16 cellular contexts compared by ENCODE assay signal in genomic region chr19:2227415-2228156, GRCh38. TPM values are rescaled to one million over a fixed set of nuclear protein-coding genes. Genes with fewer than 3 reads are reported as not detected.
DNase-seq lines count a peak whose midpoint lies in the region; ATAC-seq, FAIRE-seq and TF ChIP-seq lines count a peak whose summit lies in the region.
"Had no signal": no experiment of that assay in that cellular context is flagged by ENCODE, and none has a peak within 500 bp of the region (broad histone marks: within the 10 kb centered on the region; RNA-seq: fewer than 3 reads in every experiment).

No MANE protein-coding gene starts in this region.

- no peak overlapping the region for H3K27ac ChIP-seq in GM23338 (ENCODE audit: low read depth)
- H3K27ac ChIP-seq in aorta (ENCODE audit: low read depth in 1 of 2, low read length in 2 of 2): no peak overlapping the region
- H3K27ac ChIP-seq in HepG2 (ENCODE audit: extremely low read length, insufficient read depth, low read length): no peak overlapping the region

- H3K27me3 Mint-ChIP-seq in GM23338 (ENCODE audit: insufficient read depth, low read depth, poor library complexity): peaks cover 8% of the 10 kb centered on the region

- no peak for TF ChIP-seq RAD21 in HepG2 (CRISPR knock-in tag; IDR thresholded peaks at IDR 0.05)

- in situ Hi-C loops in HepG2 (cut with HindIII; ENCODE audit: extremely low pct_ligation_motif_present, low pct_unique_long_range_greater_than_20kb): no loop called here

- H4K20me1 ChIP-seq in GM23338 (replicated peaks; ENCODE audit: insufficient read depth): peaks cover 5% of the 10 kb centered on the region; the same call in 1 of the 2 replicates
- H4K20me1 ChIP-seq in HepG2 (ENCODE audit: insufficient read depth, low read length): no peaks in the 10 kb centered on the region

- 89 to 92% methylated on average over 63 to 67 of the region's 67 CpGs for WGBS in aorta, 2 donors
- WGBS in HepG2 (ENCODE audit: low lambda C conversion rate): 99% methylated on average over 56 of the region's 67 CpGs

- TF ChIP-seq CTCF in GM23338 (conservative IDR thresholded peaks at IDR 0.05; ENCODE audit: low read depth in 2 of 2): no peak
- TF ChIP-seq CTCF in HepG2 (CRISPR knock-in tag; IDR thresholded peaks at IDR 0.05): no peak

- H3K9me2 ChIP-seq in GM23338 (ENCODE audit: insufficient read depth): no peaks in the 10 kb centered on the region

- no TSS peak for BruUV-seq in HepG2 (replicated peaks; lab: Mats Ljungman, UMichigan)

- DNase-seq in CD1c-positive myeloid dendritic cell (ENCODE audit: extremely low spot score) (peak; percentile 76), GM23338 (ENCODE audit: low spot score) (peak; percentile 33), NOMO-1 treated with dmso at 0.1 percent for 144 hours (lab: John Stamatoyannopoulos, UW; ENCODE audit: unreplicated experiment) (peak; percentile 90), globus pallidus (ENCODE audit: low spot score) (peak; percentile 19), aorta (no peak), HepG2 (ENCODE audit: low spot score) (no peak)
- no peak for DNase-seq in activated naive CD4-positive, alpha-beta T cell treated with anti-CD3 and anti-CD28 coated beads, Interleukin-2, amount 50 U/mL, for 72 hours (ENCODE audit: low spot score in 2 of 2)
- DNase-seq: activated gamma-delta T cell treated with Interleukin-2 at 50 U/mL for 16 hours, KBM-7, mesenchymal stem cell, NCI-H2029, NCI-H774 had no signal

- POLR2A ChIA-PET in HepG2 (lab: Yijun Ruan, JAX): no interaction called here

- H3K27ac Mint-ChIP-seq in GM23338: no peak overlapping the region
- H3K27ac Mint-ChIP-seq in activated naive CD4-positive, alpha-beta T cell treated with anti-CD3 and anti-CD28 coated beads, Interleukin-2, amount 50 U/mL, for 72 hours: no peak overlapping the region

- TF ChIP-seq POLR2A in HepG2 (IDR thresholded peaks at IDR 0.05; ENCODE audit: insufficient read depth in 1 of 2, low read depth in 2 of 2, low read length in 2 of 2): no peak

- H3K4me1 ChIP-seq in GM23338 (ENCODE audit: insufficient read depth) (no peaks in the 10 kb centered on the region), aorta (ENCODE audit: control insufficient read depth in 1 of 2, insufficient read depth in 2 of 2, low read length in 2 of 2) (no peaks in the 10 kb centered on the region), HepG2 (ENCODE audit: insufficient read depth, low read length) (0 out of 2 replicates have a peak, but pooled peaks cover 1% of the 10 kb centered on the region)

- no peaks in the 10 kb centered on the region; the same call in 1 of the 2 replicates for H3K36me3 ChIP-seq in GM23338 (ENCODE audit: insufficient read depth)
- H3K36me3 ChIP-seq in aorta (ENCODE audit: control insufficient read depth in 1 of 2, insufficient read depth in 2 of 2, low read length in 1 of 2): peaks cover 0 to 6% of the 10 kb centered on the region in 2 donors
- peaks cover 29 to 49% of the 10 kb centered on the region in 2 experiments; a peak in 4 of 5 replicates for H3K36me3 ChIP-seq in HepG2 (replicated peaks in 1 of 2; ENCODE audit: control insufficient read depth in 1 of 2, insufficient read depth in 2 of 2, low read length in 2 of 2)

- H3K4me3 ChIP-seq in GM23338 (no peak overlapping the region), aorta (ENCODE audit: low read length in 2 of 2) (no peak overlapping the region), HepG2 (replicated peaks in 1 of 3; ENCODE audit: insufficient read depth in 1 of 3, low read depth in 2 of 3, low read length in 3 of 3) (no peak overlapping the region)
- H3K4me3 ChIP-seq: smooth muscle cell had no signal

- H3K4me3 Mint-ChIP-seq in GM23338: no peak overlapping the region

- H3K9me3 Mint-ChIP-seq in GM23338: no peaks in the 10 kb centered on the region
- H3K9me3 Mint-ChIP-seq in activated naive CD4-positive, alpha-beta T cell treated with anti-CD3 and anti-CD28 coated beads, Interleukin-2, amount 50 U/mL, for 72 hours: no peaks in the 10 kb centered on the region

- H3F3A ChIP-seq in GM23338 (replicated peaks; ENCODE audit: low read depth): 0 out of 2 replicates have a peak, but pooled peaks cover 7% of the 10 kb centered on the region

- no peak for TF ChIP-seq EP300 in HepG2 (IDR thresholded peaks at IDR 0.05; ENCODE audit: low read depth in 2 of 2, low read length in 2 of 2)
- no peak for TF ChIP-seq EP300 in HepG2 (CRISPR knock-in tag; IDR thresholded peaks at IDR 0.05; ENCODE audit: borderline replicate concordance)

- ATAC-seq in GM23338 (no peak), GM19035 (IDR thresholded peaks at IDR 0.05; ENCODE audit: unreplicated experiment) (no peak), aorta (ENCODE audit: low FRiP score) (no peak), HepG2 (no peak)
- ATAC-seq in activated naive CD4-positive, alpha-beta T cell treated with anti-CD3 and anti-CD28 coated beads, Interleukin-2, amount 50 U/mL, for 72 hours: no peak

- FAIRE-seq in HepG2 (lab: Jason Lieb, UNC): no peak
- FAIRE-seq: TTC549 had no signal

- intact Hi-C loops in aorta (cut with DNase I): no loop called here
- intact Hi-C loops in HepG2 (cut with micrococcal nuclease; ENCODE audit: unreplicated experiment): no loop called here

- H3K4me1 Mint-ChIP-seq in GM23338: no peaks in the 10 kb centered on the region

- peaks cover 35% of the 10 kb centered on the region for H3K36me3 Mint-ChIP-seq in GM23338 (ENCODE audit: low read depth)
- peaks cover 0 to 12% of the 10 kb centered on the region in 2 donors for H3K36me3 Mint-ChIP-seq in activated naive CD4-positive, alpha-beta T cell treated with anti-CD3 and anti-CD28 coated beads, Interleukin-2, amount 50 U/mL, for 72 hours

- H3K9me3 ChIP-seq in aorta (ENCODE audit: control insufficient read depth, low read length) (no peaks in the 10 kb centered on the region), HepG2 (ENCODE audit: low read length) (no peaks in the 10 kb centered on the region)

- no peaks in the 10 kb centered on the region for H3K79me2 ChIP-seq in GM23338 (replicated peaks; ENCODE audit: insufficient read depth)
- no peaks in the 10 kb centered on the region for H3K79me2 ChIP-seq in HepG2 (ENCODE audit: insufficient read depth, low read length)

- H3K4me2 ChIP-seq in GM23338: no peak overlapping the region
- H3K4me2 ChIP-seq in HepG2 (ENCODE audit: low read depth, low read length): no peak overlapping the region
- H3K4me2 ChIP-seq: smooth muscle cell had no signal

- CTCF ChIA-PET in HepG2 (lab: Yijun Ruan, JAX; ENCODE audit: low intra/inter-chr PET ratio, low total read pairs): no interaction called here

- no peaks in the 10 kb centered on the region for H3K27me3 ChIP-seq in GM23338 (ENCODE audit: insufficient read depth)
- H3K27me3 ChIP-seq in aorta (ENCODE audit: control insufficient read depth in 1 of 2, insufficient read depth in 2 of 2, low read length in 1 of 2): no peaks in the 10 kb centered on the region
- no peaks in the 10 kb centered on the region for H3K27me3 ChIP-seq in HepG2 (ENCODE audit: control insufficient read depth in 1 of 2, insufficient read depth in 2 of 2, low read length in 2 of 2)

- H3K9ac ChIP-seq in HepG2 (ENCODE audit: insufficient read depth, low read depth, low read length): no peak overlapping the region

- no peak overlapping the region for H2AFZ ChIP-seq in GM23338
- H2AFZ ChIP-seq in HepG2 (ENCODE audit: low read length): no peak overlapping the region

RNA-seq across cellular contexts. Expression of gene PLEKHJ1, which starts 8.5 kb away (rescaled TPM):
- 175 and 210 TPM in 2 replicates for total RNA-seq in GM23338 (2014; rRNA removed; shearing (Covaris generic))
- polyA plus RNA-seq in GM23338 (2016; fragmentation: Nextera tagmentation; extraction: Ambion mirVana): 142 and 146 TPM in 2 replicates
- total RNA-seq in activated naive CD4-positive, alpha-beta T cell treated with anti-CD3 and anti-CD28 coated beads, Interleukin-2, amount 50 U/mL, for 72 hours: 10 to 100 TPM; 41.9 to 69.9 TPM
- total RNA-seq in aorta: 10 to 100 TPM; 24.9 to 37.7 TPM
- polyA plus RNA-seq in aorta: 10 to 100 TPM; 50.9 to 56.2 TPM
- 108 and 130 TPM in 2 replicates for total RNA-seq in HepG2 (2016; rRNA removed; fragmentation: Illumina TruSeq; extraction: Trizol)
- total RNA-seq in HepG2 (2016; cell fraction: cytosol; rRNA removed; fragmentation: Illumina TruSeq; extraction: Trizol; ENCODE audit: low read depth): 129 and 146 TPM in 2 replicates
- 99.2 and 143 TPM in 2 replicates for total RNA-seq in HepG2 (2016; cell fraction: insoluble cytoplasmic fraction; rRNA removed; fragmentation: Illumina TruSeq; extraction: Trizol)
- 198 and 217 TPM in 2 replicates for total RNA-seq in HepG2 (2016; cell fraction: membrane; rRNA removed; fragmentation: Illumina TruSeq; extraction: Trizol)
- total RNA-seq in HepG2 (2016; cell fraction: nucleus; rRNA removed; fragmentation: Illumina TruSeq; extraction: Trizol): 72.7 and 85.2 TPM in 2 replicates
- 70.5 and 89.7 TPM in 2 replicates for polyA plus RNA-seq in HepG2 (2011; rRNA removed)
- polyA plus RNA-seq in HepG2 (2011; cell fraction: cytosol; rRNA removed): 94.0 and 125 TPM in 2 replicates
- polyA plus RNA-seq in HepG2 (2011; cell fraction: nucleus; rRNA removed): 130 and 144 TPM in 2 replicates
- polyA plus RNA-seq in HepG2 (2012): 41.8 and 57.9 TPM in 2 replicates
- polyA plus RNA-seq in HepG2 (2016; cell fraction: cytosol; fragmentation: Illumina TruSeq; extraction: Trizol; ENCODE audit: low read depth): 147 and 176 TPM in 2 replicates
- 97.4 and 103 TPM in 2 replicates for polyA plus RNA-seq in HepG2 (2016; cell fraction: insoluble cytoplasmic fraction; fragmentation: Illumina TruSeq; extraction: Trizol; ENCODE audit: low read depth)
- 170 and 175 TPM in 2 replicates for polyA plus RNA-seq in HepG2 (2016; cell fraction: membrane; fragmentation: Illumina TruSeq; extraction: Trizol; ENCODE audit: low read depth)
- 156 and 163 TPM in 2 replicates for polyA plus RNA-seq in HepG2 (2016; cell fraction: nucleus; fragmentation: Illumina TruSeq; extraction: Trizol; ENCODE audit: insufficient read depth, low read depth)
- 33.4 and 58.0 TPM in 2 replicates for polyA minus RNA-seq in HepG2 (2011; rRNA and poly(A)+ RNA removed; ENCODE audit: low replicate concordance)
- polyA minus RNA-seq in HepG2 (2011; cell fraction: cytosol; rRNA and poly(A)+ RNA removed): 18.1 and 22.7 TPM in 2 replicates
- polyA minus RNA-seq in HepG2 (2011; cell fraction: nucleus; rRNA and poly(A)+ RNA removed): 23.2 and 28.0 TPM in 2 replicates

RNA-seq across cellular contexts. Expression of gene SF3A2, which starts 9.0 kb away (rescaled TPM):
- total RNA-seq in GM23338 (2014; rRNA removed; shearing (Covaris generic)): 79.1 and 128 TPM in 2 replicates
- polyA plus RNA-seq in GM23338 (2016; fragmentation: Nextera tagmentation; extraction: Ambion mirVana) (67.7 and 76.0 TPM in 2 replicates), aorta (10 to 100 TPM; 23.8 to 64.9 TPM), HepG2 (2011; rRNA removed) (7.9 and 8.6 TPM in 2 replicates)
- 100 to 1,000 TPM; 145 to 154 TPM for total RNA-seq in activated naive CD4-positive, alpha-beta T cell treated with anti-CD3 and anti-CD28 coated beads, Interleukin-2, amount 50 U/mL, for 72 hours
- total RNA-seq in aorta (10 to 100 TPM; 56.1 to 62.2 TPM), HepG2 (2016; rRNA removed; fragmentation: Illumina TruSeq; extraction: Trizol) (8.8 and 10.1 TPM in 2 replicates)
- total RNA-seq in HepG2 (2016; cell fraction: cytosol; rRNA removed; fragmentation: Illumina TruSeq; extraction: Trizol; ENCODE audit: low read depth): 11.7 and 13.9 TPM in 2 replicates
- total RNA-seq in HepG2 (2016; cell fraction: insoluble cytoplasmic fraction; rRNA removed; fragmentation: Illumina TruSeq; extraction: Trizol): 8.6 and 13.2 TPM in 2 replicates
- total RNA-seq in HepG2 (2016; cell fraction: membrane; rRNA removed; fragmentation: Illumina TruSeq; extraction: Trizol): 13.1 and 15.2 TPM in 2 replicates
- 16.1 and 17.8 TPM in 2 replicates for total RNA-seq in HepG2 (2016; cell fraction: nucleus; rRNA removed; fragmentation: Illumina TruSeq; extraction: Trizol)
- polyA plus RNA-seq in HepG2 (2011; cell fraction: cytosol; rRNA removed): 6.1 and 7.3 TPM in 2 replicates
- polyA plus RNA-seq in HepG2 (2011; cell fraction: nucleus; rRNA removed): 34.7 and 47.7 TPM in 2 replicates
- polyA plus RNA-seq in HepG2 (2012): 34.0 and 34.2 TPM in 2 replicates
- 12.1 and 13.8 TPM in 2 replicates for polyA plus RNA-seq in HepG2 (2016; cell fraction: cytosol; fragmentation: Illumina TruSeq; extraction: Trizol; ENCODE audit: low read depth)
- polyA plus RNA-seq in HepG2 (2016; cell fraction: insoluble cytoplasmic fraction; fragmentation: Illumina TruSeq; extraction: Trizol; ENCODE audit: low read depth): 18.7 and 31.5 TPM in 2 replicates
- polyA plus RNA-seq in HepG2 (2016; cell fraction: membrane; fragmentation: Illumina TruSeq; extraction: Trizol; ENCODE audit: low read depth): 17.7 and 21.0 TPM in 2 replicates
- 46.1 and 47.0 TPM in 2 replicates for polyA plus RNA-seq in HepG2 (2016; cell fraction: nucleus; fragmentation: Illumina TruSeq; extraction: Trizol; ENCODE audit: insufficient read depth, low read depth)
- 20.0 and 24.2 TPM in 2 replicates for polyA minus RNA-seq in HepG2 (2011; rRNA and poly(A)+ RNA removed; ENCODE audit: low replicate concordance)
- 16.0 and 20.6 TPM in 2 replicates for polyA minus RNA-seq in HepG2 (2011; cell fraction: cytosol; rRNA and poly(A)+ RNA removed)
- polyA minus RNA-seq in HepG2 (2011; cell fraction: nucleus; rRNA and poly(A)+ RNA removed): 34.1 and 34.2 TPM in 2 replicates

RNA-seq across cellular contexts. Expression of gene AMH, which starts 21.5 kb away (rescaled TPM):
- total RNA-seq in GM23338 (2014; rRNA removed; shearing (Covaris generic)): 2.6 and 6.8 TPM in 2 replicates
- polyA plus RNA-seq in GM23338 (2016; fragmentation: Nextera tagmentation; extraction: Ambion mirVana): 1.4 and 1.9 TPM in 2 replicates
- total RNA-seq in activated naive CD4-positive, alpha-beta T cell treated with anti-CD3 and anti-CD28 coated beads, Interleukin-2, amount 50 U/mL, for 72 hours: 1 to 10 TPM; 1.9 to 2.9 TPM
- 1 to 10 TPM; 1.5 to 1.8 TPM for total RNA-seq in aorta
- polyA plus RNA-seq in aorta: 1 to 10 TPM; 1.7 to 3.1 TPM
- total RNA-seq in HepG2 (2016; rRNA removed; fragmentation: Illumina TruSeq; extraction: Trizol): 0.18 TPM in 1 of 2 replicates, not detected in the other
- total RNA-seq in HepG2 (2016; cell fraction: cytosol; rRNA removed; fragmentation: Illumina TruSeq; extraction: Trizol; ENCODE audit: low read depth): not detected in 2 replicates
- total RNA-seq in HepG2 (2016; cell fraction: insoluble cytoplasmic fraction; rRNA removed; fragmentation: Illumina TruSeq; extraction: Trizol): not detected in 2 replicates
- 0.09 TPM in 1 of 2 replicates, not detected in the other for total RNA-seq in HepG2 (2016; cell fraction: membrane; rRNA removed; fragmentation: Illumina TruSeq; extraction: Trizol)
- total RNA-seq in HepG2 (2016; cell fraction: nucleus; rRNA removed; fragmentation: Illumina TruSeq; extraction: Trizol): not detected in 2 replicates
- polyA plus RNA-seq in HepG2 (2011; rRNA removed): 0.03 and 0.04 TPM in 2 replicates
- polyA plus RNA-seq in HepG2 (2011; cell fraction: cytosol; rRNA removed): 0.05 TPM in 1 of 2 replicates, not detected in the other
- polyA plus RNA-seq in HepG2 (2011; cell fraction: nucleus; rRNA removed): 1.2 and 2.0 TPM in 2 replicates
- 0.08 TPM in 1 of 2 replicates, not detected in the other for polyA plus RNA-seq in HepG2 (2012)
- 0.06 TPM in 1 of 2 replicates, not detected in the other for polyA plus RNA-seq in HepG2 (2016; cell fraction: cytosol; fragmentation: Illumina TruSeq; extraction: Trizol; ENCODE audit: low read depth)
- not detected in 2 replicates for polyA plus RNA-seq in HepG2 (2016; cell fraction: insoluble cytoplasmic fraction; fragmentation: Illumina TruSeq; extraction: Trizol; ENCODE audit: low read depth)
- polyA plus RNA-seq in HepG2 (2016; cell fraction: membrane; fragmentation: Illumina TruSeq; extraction: Trizol; ENCODE audit: low read depth): not detected in 2 replicates
- polyA plus RNA-seq in HepG2 (2016; cell fraction: nucleus; fragmentation: Illumina TruSeq; extraction: Trizol; ENCODE audit: insufficient read depth, low read depth): 0.51 TPM in 2 replicates
- 0.48 and 1.0 TPM in 2 replicates for polyA minus RNA-seq in HepG2 (2011; rRNA and poly(A)+ RNA removed; ENCODE audit: low replicate concordance)
- not detected in 2 replicates for polyA minus RNA-seq in HepG2 (2011; cell fraction: cytosol; rRNA and poly(A)+ RNA removed)
- polyA minus RNA-seq in HepG2 (2011; cell fraction: nucleus; rRNA and poly(A)+ RNA removed): 0.62 TPM in 1 of 2 replicates, not detected in the other

RNA-seq across cellular contexts. Expression of gene JSRP1, which starts 28.6 kb away (rescaled TPM):
- total RNA-seq in GM23338 (2014; rRNA removed; shearing (Covaris generic)): 2.4 and 4.5 TPM in 2 replicates
- polyA plus RNA-seq in GM23338 (2016; fragmentation: Nextera tagmentation; extraction: Ambion mirVana): 3.1 and 3.7 TPM in 2 replicates
- under 1 TPM; 0.39 to 0.56 TPM for total RNA-seq in activated naive CD4-positive, alpha-beta T cell treated with anti-CD3 and anti-CD28 coated beads, Interleukin-2, amount 50 U/mL, for 72 hours
- total RNA-seq in aorta: under 1 TPM in 1 of 2 donors, not detected in 1; 0.42 TPM
- under 1 TPM in 1 of 2 donors, not detected in 1; 0.38 TPM for polyA plus RNA-seq in aorta
- total RNA-seq in HepG2 (2016; rRNA removed; fragmentation: Illumina TruSeq; extraction: Trizol): 0.38 and 0.73 TPM in 2 replicates
- 1.1 TPM in 2 replicates for total RNA-seq in HepG2 (2016; cell fraction: cytosol; rRNA removed; fragmentation: Illumina TruSeq; extraction: Trizol; ENCODE audit: low read depth)
- total RNA-seq in HepG2 (2016; cell fraction: insoluble cytoplasmic fraction; rRNA removed; fragmentation: Illumina TruSeq; extraction: Trizol): 0.54 and 0.56 TPM in 2 replicates
- 0.96 and 1.2 TPM in 2 replicates for total RNA-seq in HepG2 (2016; cell fraction: membrane; rRNA removed; fragmentation: Illumina TruSeq; extraction: Trizol)
- 0.40 and 0.69 TPM in 2 replicates for total RNA-seq in HepG2 (2016; cell fraction: nucleus; rRNA removed; fragmentation: Illumina TruSeq; extraction: Trizol)
- polyA plus RNA-seq in HepG2 (2011; rRNA removed): 0.16 and 0.39 TPM in 2 replicates
- 0.27 and 0.36 TPM in 2 replicates for polyA plus RNA-seq in HepG2 (2011; cell fraction: cytosol; rRNA removed)
- 0.29 TPM in 1 of 2 replicates, not detected in the other for polyA plus RNA-seq in HepG2 (2011; cell fraction: nucleus; rRNA removed)
- polyA plus RNA-seq in HepG2 (2012): 0.41 and 0.44 TPM in 2 replicates
- polyA plus RNA-seq in HepG2 (2016; cell fraction: cytosol; fragmentation: Illumina TruSeq; extraction: Trizol; ENCODE audit: low read depth): 0.88 and 1.2 TPM in 2 replicates
- 0.73 and 0.80 TPM in 2 replicates for polyA plus RNA-seq in HepG2 (2016; cell fraction: insoluble cytoplasmic fraction; fragmentation: Illumina TruSeq; extraction: Trizol; ENCODE audit: low read depth)
- polyA plus RNA-seq in HepG2 (2016; cell fraction: membrane; fragmentation: Illumina TruSeq; extraction: Trizol; ENCODE audit: low read depth): 0.84 and 1.0 TPM in 2 replicates
- 0.57 and 0.95 TPM in 2 replicates for polyA plus RNA-seq in HepG2 (2016; cell fraction: nucleus; fragmentation: Illumina TruSeq; extraction: Trizol; ENCODE audit: insufficient read depth, low read depth)
- polyA minus RNA-seq in HepG2 (2011; rRNA and poly(A)+ RNA removed; ENCODE audit: low replicate concordance): not detected in 2 replicates
- not detected in 2 replicates for polyA minus RNA-seq in HepG2 (2011; cell fraction: cytosol; rRNA and poly(A)+ RNA removed)
- not detected in 2 replicates for polyA minus RNA-seq in HepG2 (2011; cell fraction: nucleus; rRNA and poly(A)+ RNA removed)
- total RNA-seq: smooth muscle cell had no signal
- polyA plus RNA-seq: smooth muscle cell had no signal

RNA-seq across cellular contexts. Expression of gene PEAK3, which starts 54.4 kb away (rescaled TPM):
- not detected in 2 replicates for total RNA-seq in GM23338 (2014; rRNA removed; shearing (Covaris generic))
- not detected in 2 replicates for polyA plus RNA-seq in GM23338 (2016; fragmentation: Nextera tagmentation; extraction: Ambion mirVana)
- not detected for total RNA-seq in activated naive CD4-positive, alpha-beta T cell treated with anti-CD3 and anti-CD28 coated beads, Interleukin-2, amount 50 U/mL, for 72 hours
- 1 to 10 TPM in 1 of 2 donors, under 1 TPM in 1; 0.93 to 1.5 TPM for total RNA-seq in aorta
- under 1 TPM in 1 of 2 donors, not detected in 1; 0.88 TPM for polyA plus RNA-seq in aorta
- total RNA-seq in HepG2 (2016; rRNA removed; fragmentation: Illumina TruSeq; extraction: Trizol): not detected in 2 replicates
- not detected in 2 replicates for total RNA-seq in HepG2 (2016; cell fraction: cytosol; rRNA removed; fragmentation: Illumina TruSeq; extraction: Trizol; ENCODE audit: low read depth)
- total RNA-seq in HepG2 (2016; cell fraction: insoluble cytoplasmic fraction; rRNA removed; fragmentation: Illumina TruSeq; extraction: Trizol): not detected in 2 replicates
- not detected in 2 replicates for total RNA-seq in HepG2 (2016; cell fraction: membrane; rRNA removed; fragmentation: Illumina TruSeq; extraction: Trizol)
- not detected in 2 replicates for total RNA-seq in HepG2 (2016; cell fraction: nucleus; rRNA removed; fragmentation: Illumina TruSeq; extraction: Trizol)
- polyA plus RNA-seq in HepG2 (2011; rRNA removed): not detected in 2 replicates
- polyA plus RNA-seq in HepG2 (2011; cell fraction: cytosol; rRNA removed): not detected in 2 replicates
- not detected in 2 replicates for polyA plus RNA-seq in HepG2 (2011; cell fraction: nucleus; rRNA removed)
- polyA plus RNA-seq in HepG2 (2012): not detected in 2 replicates
- polyA plus RNA-seq in HepG2 (2016; cell fraction: cytosol; fragmentation: Illumina TruSeq; extraction: Trizol; ENCODE audit: low read depth): not detected in 2 replicates
- not detected in 2 replicates for polyA plus RNA-seq in HepG2 (2016; cell fraction: insoluble cytoplasmic fraction; fragmentation: Illumina TruSeq; extraction: Trizol; ENCODE audit: low read depth)
- polyA plus RNA-seq in HepG2 (2016; cell fraction: membrane; fragmentation: Illumina TruSeq; extraction: Trizol; ENCODE audit: low read depth): not detected in 2 replicates
- not detected in 2 replicates for polyA plus RNA-seq in HepG2 (2016; cell fraction: nucleus; fragmentation: Illumina TruSeq; extraction: Trizol; ENCODE audit: insufficient read depth, low read depth)
- not detected in 2 replicates for polyA minus RNA-seq in HepG2 (2011; rRNA and poly(A)+ RNA removed; ENCODE audit: low replicate concordance)
- not detected in 2 replicates for polyA minus RNA-seq in HepG2 (2011; cell fraction: cytosol; rRNA and poly(A)+ RNA removed)
- not detected in 2 replicates for polyA minus RNA-seq in HepG2 (2011; cell fraction: nucleus; rRNA and poly(A)+ RNA removed)
- total RNA-seq: A673, smooth muscle cell had no signal

Comparison
In these comparisons a context has a peak if more than half of its experiments do, and no peak if none do; other contexts are left out.
1. DNase-seq: peak in CD1c-positive myeloid dendritic cell (single experiment), GM23338 (single experiment), NOMO-1 treated with dmso at 0.1 percent for 144 hours (single experiment) and globus pallidus (single experiment); none in activated naive CD4-positive, alpha-beta T cell treated with anti-CD3 and anti-CD28 coated beads, Interleukin-2, amount 50 U/mL, for 72 hours (0 of 2), aorta (0 of 2) and HepG2 (single experiment).